Comparison of ENCODE assay signal across 22 cellular contexts in genomic region chr5:74403771-74404170, GRCh38.
DNase-seq lines count a peak whose midpoint lies in the region; ATAC-seq, FAIRE-seq and TF ChIP-seq lines count a peak whose summit lies in the region.
"Had no signal": no experiment of that assay in that cellular context is flagged by ENCODE, and none has a peak within 500 bp of the region (broad histone marks: within the 10 kb centered on the region; RNA-seq: fewer than 3 reads in every experiment).

No MANE protein-coding gene starts in this region.

- TF ChIP-seq CTCF in astrocyte (IDR thresholded peaks at IDR 0.05; ENCODE audit: insufficient read depth, low read depth, low read length) (no peak), psoas muscle (IDR thresholded peaks at IDR 0.05) (no peak), left ventricle myocardium inferior (IDR thresholded peaks at IDR 0.05; ENCODE audit: borderline replicate concordance) (no peak)

- no peaks in the 10 kb centered on the region for H4K20me1 ChIP-seq in astrocyte (ENCODE audit: insufficient read depth, low read length)

- H3K79me2 ChIP-seq in astrocyte (ENCODE audit: insufficient read depth, low read length) = no peaks in the 10 kb centered on the region

- H3K4me3 Mint-ChIP-seq in astrocyte (ENCODE audit: unreplicated experiment) = no peak overlapping the region
- H3K4me3 Mint-ChIP-seq: CD4-positive, alpha-beta memory T cell had no signal

- H3K27ac Mint-ChIP-seq in astrocyte (ENCODE audit: unreplicated experiment) = peak overlapping the region; percentile 82
- H3K27ac Mint-ChIP-seq: CD4-positive, alpha-beta memory T cell had no signal

- FAIRE-seq in astrocyte (lab: Jason Lieb, UNC) = no peak
- FAIRE-seq: A549, GM12892, GM19239, H1 had no signal

- H3K4me3 ChIP-seq in astrocyte (ENCODE audit: insufficient read depth, low read depth, low read length) (no peak overlapping the region), psoas muscle (no peak overlapping the region), left ventricle myocardium inferior (no peak overlapping the region)
- H3K4me3 ChIP-seq: A549, GM23248 had no signal

- no peaks in the 10 kb centered on the region for H3K27me3 Mint-ChIP-seq in astrocyte (ENCODE audit: low read depth, unreplicated experiment)

- H3K27me3 ChIP-seq in astrocyte (ENCODE audit: insufficient read depth, low read length) (no peaks in the 10 kb centered on the region), psoas muscle (ENCODE audit: insufficient read depth in 3 of 3, low read length in 2 of 3) (no peaks in the 10 kb centered on the region), left ventricle myocardium inferior (ENCODE audit: low read depth) (no peaks in the 10 kb centered on the region)

- no peak overlapping the region for H3K9ac ChIP-seq in astrocyte (ENCODE audit: low read length)
- H3K9ac ChIP-seq: GM23248 had no signal

- H3K27ac ChIP-seq in astrocyte (ENCODE audit: low read depth, low read length) = no peak overlapping the region
- peak overlapping the region; percentile 78 for H3K27ac ChIP-seq in psoas muscle
- H3K27ac ChIP-seq in left ventricle myocardium inferior (replicated peaks) = no peak overlapping the region
- H3K27ac ChIP-seq: A549, GM23248 had no signal

- ATAC-seq in psoas muscle = peak; percentile 48 to 80 (median 68)
- no peak for ATAC-seq in HG02763 (IDR thresholded peaks at IDR 0.05; ENCODE audit: unreplicated experiment)
- ATAC-seq: A549 had no signal

- H2AFZ ChIP-seq in astrocyte (ENCODE audit: low read depth, low read length) = no peak overlapping the region
- H2AFZ ChIP-seq: GM23248 had no signal

- H3K4me1 ChIP-seq in astrocyte (ENCODE audit: insufficient read depth, low read length) = peaks cover 12% of the 10 kb centered on the region
- H3K4me1 ChIP-seq in psoas muscle = peaks cover 62% of the 10 kb centered on the region
- H3K4me1 ChIP-seq in left ventricle myocardium inferior = peaks cover 5% of the 10 kb centered on the region

- peaks cover 3% of the 10 kb centered on the region for H3K9me3 ChIP-seq in astrocyte (ENCODE audit: insufficient read depth, low read depth, low read length)
- H3K9me3 ChIP-seq in psoas muscle = no peaks in the 10 kb centered on the region
- no peaks in the 10 kb centered on the region for H3K9me3 ChIP-seq in left ventricle myocardium inferior (replicated peaks)
- H3K9me3 ChIP-seq: A549 had no signal

- peaks cover 37% of the 10 kb centered on the region for H3K4me1 Mint-ChIP-seq in astrocyte (ENCODE audit: low read depth, unreplicated experiment)
- H3K4me1 Mint-ChIP-seq: CD4-positive, alpha-beta memory T cell had no signal

- H3K36me3 ChIP-seq in astrocyte (ENCODE audit: insufficient read depth, low read length) (no peaks in the 10 kb centered on the region), psoas muscle (ENCODE audit: insufficient read depth in 1 of 2, low read depth in 1 of 2) (no peaks in the 10 kb centered on the region), left ventricle myocardium inferior (no peaks in the 10 kb centered on the region)

- no peaks in the 10 kb centered on the region for H3K36me3 Mint-ChIP-seq in astrocyte (ENCODE audit: low read depth, unreplicated experiment)
- H3K36me3 Mint-ChIP-seq: CD4-positive, alpha-beta memory T cell had no signal

- intact Hi-C loops in psoas muscle (cut with DNase I) (loop anchor here (2.0 to 10.0 kb wide), 2 partner anchors 231 to 237 kb away; partner anchors contain the start of gene ENC1 (in 1 of the 2)), left ventricle myocardium inferior (cut with micrococcal nuclease) (no loop called here)

- H3K4me2 ChIP-seq in astrocyte (ENCODE audit: low read length) = no peak overlapping the region
- H3K4me2 ChIP-seq: A549 had no signal

- DNase-seq in astrocyte (ENCODE audit: low read depth) = no peak
- peak; percentile 22 for DNase-seq in myocyte (ENCODE audit: low read depth)
- no peak for DNase-seq in psoas muscle
- no peak for DNase-seq in dedifferentiated amniotic fluid mesenchymal stem cell (ENCODE audit: extremely low spot score)
- DNase-seq in left ventricle myocardium inferior = no peak
- DNase-seq: 8988T; ACHN; AML-193; C1 segment of cervical spinal cord; Calu3; CD4-positive, alpha-beta memory T cell; COR-L47; DMS79 treated with DMSO at 0.1 percent for 48 hours; GF-D8; GM23248; H7; HCEC 1CT had no signal

- WGBS in psoas muscle, 3 donors = 36 to 71% (median 50%) methylated on average over 2 of the region's 2 CpGs

- H3K9me3 Mint-ChIP-seq in astrocyte (ENCODE audit: unreplicated experiment) = no peaks in the 10 kb centered on the region
- H3K9me3 Mint-ChIP-seq: CD4-positive, alpha-beta memory T cell had no signal
